In genomic region chr5:179572386-179572785, GRCh38 we compare ENCODE assay signal across 14 cellular contexts. TPM values are rescaled to one million over a fixed set of nuclear protein-coding genes. Genes with fewer than 3 reads are reported as not detected.
DNase-seq lines count a peak whose midpoint lies in the region; ATAC-seq lines count a peak whose summit lies in the region.
"Had no signal": no experiment of that assay in that cellular context is flagged by ENCODE, and none has a peak within 500 bp of the region (broad histone marks: within the 10 kb centered on the region; RNA-seq: fewer than 3 reads in every experiment).

No MANE protein-coding gene starts in this region.

- DNase-seq in cardiac septum (ENCODE audit: low spot score): peak; percentile 51
- no peak for DNase-seq in left cardiac atrium
- DNase-seq in left lobe of liver (ENCODE audit: low spot score): peak; percentile 70
- DNase-seq in mesenteric fat pad (ENCODE audit: low spot score): peak; percentile 79
- DNase-seq in NCI-H2227 treated with DMSO at 0.1 percent for 48 hours (lab: John Stamatoyannopoulos, UW): no peak
- DNase-seq in GDM1 (lab: John Stamatoyannopoulos, UW): no peak
- DNase-seq: C1 segment of cervical spinal cord; Calu3; CD4-positive, alpha-beta memory T cell; COR-L47; DMS53; DMS79 treated with DMSO at 0.1 percent for 48 hours; GOT3; HFFc6 had no signal

- ATAC-seq in left cardiac atrium (no peak), left lobe of liver (peak; percentile 92)

- intact Hi-C loops in cardiac septum (cut with DNase I): no loop called here
- intact Hi-C loops in left cardiac atrium (cut with DNase I): no loop called here

RNA-seq across cellular contexts. Expression of gene RUFY1, which starts 22.0 kb away (rescaled TPM):
- total RNA-seq in cardiac septum (24.7 TPM), left cardiac atrium (10 to 100 TPM; 22.9 to 26.3 TPM), left lobe of liver (16.4 TPM), mesenteric fat pad (40.9 TPM)

RNA-seq across cellular contexts. Expression of gene HNRNPH1, which starts 51.1 kb away (rescaled TPM):
- total RNA-seq in cardiac septum (222 TPM), left cardiac atrium (100 to 1,000 TPM; 235 to 273 TPM), left lobe of liver (215 TPM), mesenteric fat pad (429 TPM)

Comparison
In these comparisons a context has a peak if more than half of its experiments do, and no peak if none do; other contexts are left out.
1. DNase-seq: peak in cardiac septum (single experiment), left lobe of liver (single experiment) and mesenteric fat pad (single experiment); none in left cardiac atrium (single experiment), NCI-H2227 treated with DMSO at 0.1 percent for 48 hours (single experiment) and GDM1 (single experiment).